In genomic region chr11:128161994-128162393, GRCh38 we compare ENCODE assay signal across 39 cellular contexts.
"Had no signal": no experiment of that assay in that cellular context is flagged by ENCODE, and none has a peak within 500 bp of the region (broad histone marks: within the 10 kb centered on the region; RNA-seq: fewer than 3 reads in every experiment).

No MANE protein-coding gene starts in this region.

- H3K27ac ChIP-seq: cardiac muscle cell, WERI-Rb-1 had no signal

- H3K27me3 Mint-ChIP-seq: activated CD4-positive, alpha-beta T cell treated with anti-CD3 and anti-CD28 coated beads for 36 hours; activated naive CD4-positive, alpha-beta T cell treated with anti-CD3 and anti-CD28 coated beads, Interleukin-2, amount 50 U/mL, for 24 hours; activated naive CD8-positive, alpha-beta T cell; activated naive CD8-positive, alpha-beta T cell treated with anti-CD3 and anti-CD28 coated beads, Interleukin-2, amount 10 ng/mL, durations not matched to agents 7 days and 5 days; activated T-cell treated with anti-CD3 and anti-CD28 coated beads, Interleukin-2, amount 50 U/mL, for 24 hours; central memory CD8-positive, alpha-beta T cell had no signal

- ATAC-seq: activated CD4-positive, alpha-beta T cell treated with anti-CD3 and anti-CD28 coated beads for 36 hours; activated CD4-positive, CD25-positive, alpha-beta regulatory T cell treated with anti-CD3 and anti-CD28 coated beads, Interleukin-2, amount 50 U/mL, for 24 hours; activated CD8-positive, alpha-beta memory T cell treated with anti-CD3 and anti-CD28 coated beads, Interleukin-2, amount 10 ng/mL, durations not matched to agents 7 days and 5 days; activated CD8-positive, alpha-beta T cell treated with anti-CD3 and anti-CD28 coated beads, Interleukin-2, amount 10 ng/mL, durations not matched to agents 7 days and 5 days; activated naive CD8-positive, alpha-beta T cell treated with anti-CD3 and anti-CD28 coated beads, Interleukin-2, amount 50 U/mL, for 24 hours; WTC11 had no signal

- H3K36me3 Mint-ChIP-seq: activated CD8-positive, alpha-beta memory T cell treated with anti-CD3 and anti-CD28 coated beads, Interleukin-2, amount 10 ng/mL, durations not matched to agents 7 days and 5 days; activated naive CD4-positive, alpha-beta T cell treated with anti-CD3 and anti-CD28 coated beads, Interleukin-2, amount 10 ng/mL, durations not matched to agents 7 days and 5 days; activated naive CD4-positive, alpha-beta T cell treated with anti-CD3 and anti-CD28 coated beads, Interleukin-2, amount 50 U/mL, for 24 hours; activated naive CD8-positive, alpha-beta T cell; activated naive CD8-positive, alpha-beta T cell treated with anti-CD3 and anti-CD28 coated beads, Interleukin-2, amount 10 ng/mL, durations not matched to agents 7 days and 5 days; brain; WTC11 had no signal

- H3K4me3 Mint-ChIP-seq: activated CD4-positive, alpha-beta memory T cell treated with anti-CD3 and anti-CD28 coated beads, Interleukin-2, amount 10 ng/mL, durations not matched to agents 7 days and 5 days; activated CD4-positive, alpha-beta T cell treated with anti-CD3 and anti-CD28 coated beads for 36 hours; activated CD4-positive, alpha-beta T cell treated with anti-CD3 and anti-CD28 coated beads, Interleukin-2, amount 10 ng/mL, durations not matched to agents 7 days and 5 days; activated CD8-positive, alpha-beta memory T cell treated with anti-CD3 and anti-CD28 coated beads, Interleukin-2, amount 10 ng/mL, durations not matched to agents 7 days and 5 days; activated CD8-positive, alpha-beta T cell treated with anti-CD3 and anti-CD28 coated beads, Interleukin-2, amount 10 ng/mL, durations not matched to agents 7 days and 5 days; activated naive CD4-positive, alpha-beta T cell treated with anti-CD3 and anti-CD28 coated beads, Interleukin-2, amount 10 ng/mL, durations not matched to agents 7 days and 5 days; activated naive CD4-positive, alpha-beta T cell treated with anti-CD3 and anti-CD28 coated beads, Interleukin-2, amount 50 U/mL, for 24 hours; activated naive CD8-positive, alpha-beta T cell; activated naive CD8-positive, alpha-beta T cell treated with anti-CD3 and anti-CD28 coated beads, Interleukin-2, amount 10 ng/mL, durations not matched to agents 7 days and 5 days; activated naive CD8-positive, alpha-beta T cell treated with anti-CD3 and anti-CD28 coated beads, Interleukin-2, amount 50 U/mL, for 24 hours; activated T-cell treated with anti-CD3 and anti-CD28 coated beads, Interleukin-2, amount 50 U/mL, for 24 hours; brain; central memory CD8-positive, alpha-beta T cell; T-helper 1 cell treated with Interleukin-12 subunit alpha and Interleukin-12 subunit beta and Interleukin-4 antibody, amounts not matched to agents 30 μg/mL and 1 μg/mL, for 36 hours; T-helper 2 cell treated with Interferon-gamma antibody and Interleukin-4, amounts not matched to agents 5 μg/mL and 100 μg/mL, for 36 hours; WTC11 had no signal

- H3K9me3 Mint-ChIP-seq: activated CD4-positive, alpha-beta memory T cell treated with anti-CD3 and anti-CD28 coated beads, Interleukin-2, amount 10 ng/mL, durations not matched to agents 7 days and 5 days; activated CD4-positive, alpha-beta T cell treated with anti-CD3 and anti-CD28 coated beads, Interleukin-2, amount 10 ng/mL, durations not matched to agents 7 days and 5 days; activated naive CD4-positive, alpha-beta T cell treated with anti-CD3 and anti-CD28 coated beads, Interleukin-2, amount 10 ng/mL, durations not matched to agents 7 days and 5 days; activated naive CD4-positive, alpha-beta T cell treated with anti-CD3 and anti-CD28 coated beads, Interleukin-2, amount 50 U/mL, for 24 hours; activated naive CD8-positive, alpha-beta T cell treated with anti-CD3 and anti-CD28 coated beads, Interleukin-2, amount 10 ng/mL, durations not matched to agents 7 days and 5 days; activated naive CD8-positive, alpha-beta T cell treated with anti-CD3 and anti-CD28 coated beads, Interleukin-2, amount 50 U/mL, for 24 hours; activated T-cell treated with anti-CD3 and anti-CD28 coated beads, Interleukin-2, amount 50 U/mL, for 24 hours; activated T-helper 2 cell treated with anti-CD3 and anti-CD28 coated beads, Interferon-gamma antibody, Interleukin-2, Interleukin-4, amounts not matched to agents 10 μg/mL and 5 μg/mL and 100 μg/mL, durations not matched to agents 14 hours and 24 hours and 36 hours; central memory CD8-positive, alpha-beta T cell; T-helper 1 cell treated with Interleukin-12 subunit alpha and Interleukin-12 subunit beta and Interleukin-4 antibody, amounts not matched to agents 30 μg/mL and 1 μg/mL, for 36 hours; T-helper 2 cell treated with Interferon-gamma antibody and Interleukin-4, amounts not matched to agents 5 μg/mL and 100 μg/mL, for 36 hours; WTC11 had no signal

- H3K36me3 ChIP-seq: ascending aorta, cardiac muscle cell, WERI-Rb-1 had no signal

- H3K27me3 ChIP-seq: ascending aorta had no signal

- H3K4me3 ChIP-seq: ascending aorta, cardiac muscle cell had no signal

- H3K9me3 ChIP-seq: ascending aorta had no signal

- H3K4me1 Mint-ChIP-seq: WTC11 had no signal

- DNase-seq: activated CD4-positive, alpha-beta memory T cell treated with anti-CD3 and anti-CD28 coated beads, Interleukin-2, amount 10 ng/mL, durations not matched to agents 7 days and 5 days; activated CD4-positive, alpha-beta T cell treated with anti-CD3 and anti-CD28 coated beads for 1 hour; activated CD4-positive, alpha-beta T cell treated with anti-CD3 and anti-CD28 coated beads for 36 hours; activated CD4-positive, alpha-beta T cell treated with anti-CD3 and anti-CD28 coated beads for 48 hours; activated CD4-positive, alpha-beta T cell treated with anti-CD3 and anti-CD28 coated beads, Interleukin-2, amount 10 ng/mL, durations not matched to agents 7 days and 5 days; activated CD4-positive, alpha-beta T cell treated with anti-CD3 and anti-CD28 coated beads, Interleukin-2, amount 50 U/mL, for 48 hours; activated CD4-positive, CD25-positive, alpha-beta regulatory T cell; activated CD8-positive, alpha-beta memory T cell treated with anti-CD3 and anti-CD28 coated beads for 24 hours; activated CD8-positive, alpha-beta memory T cell treated with anti-CD3 and anti-CD28 coated beads, Interleukin-2, amount 10 ng/mL, durations not matched to agents 7 days and 5 days; activated CD8-positive, alpha-beta memory T cell treated with anti-CD3 and anti-CD28 coated beads, Interleukin-2, amount 50 U/mL, for 48 hours; activated CD8-positive, alpha-beta T cell treated with anti-CD3 and anti-CD28 coated beads, Interleukin-2, amount 10 ng/mL, durations not matched to agents 7 days and 5 days; activated effector memory CD4-positive, alpha-beta T cell treated with Interleukin-2 at 50 U/mL for 16 hours; activated gamma-delta T cell; activated naive CD4-positive, alpha-beta T cell treated with anti-CD3 and anti-CD28 coated beads, Interleukin-2, amount 10 ng/mL, durations not matched to agents 7 days and 5 days; activated naive CD4-positive, alpha-beta T cell treated with Interleukin-2 at 50 U/mL for 16 hours; activated naive CD8-positive, alpha-beta T cell treated with anti-CD3 and anti-CD28 coated beads, Interleukin-2, amount 10 ng/mL, durations not matched to agents 7 days and 5 days; activated naive CD8-positive, alpha-beta T cell treated with anti-CD3 and anti-CD28 coated beads, Interleukin-2, amount 50 U/mL, for 24 hours; activated T-cell treated with anti-CD3 and anti-CD28 coated beads, Interleukin-2, amount 50 U/mL, for 24 hours; activated T-cell treated with anti-CD3 and anti-CD28 coated beads, Interleukin-2, amount 50 U/mL, for 48 hours; amygdala; anterior cingulate cortex; caudate nucleus; cerebellar nuclear complex; T-helper 1 cell; T-helper 2 cell; T-helper 9 cell; WERI-Rb-1 had no signal

- FAIRE-seq: bronchial epithelial cell had no signal

- H3K27ac Mint-ChIP-seq: activated CD4-positive, alpha-beta memory T cell treated with anti-CD3 and anti-CD28 coated beads, Interleukin-2, amount 10 ng/mL, durations not matched to agents 7 days and 5 days; activated CD4-positive, alpha-beta T cell treated with anti-CD3 and anti-CD28 coated beads for 36 hours; activated CD4-positive, alpha-beta T cell treated with anti-CD3 and anti-CD28 coated beads, Interleukin-2, amount 10 ng/mL, durations not matched to agents 7 days and 5 days; activated CD8-positive, alpha-beta memory T cell treated with anti-CD3 and anti-CD28 coated beads, Interleukin-2, amount 10 ng/mL, durations not matched to agents 7 days and 5 days; activated CD8-positive, alpha-beta T cell treated with anti-CD3 and anti-CD28 coated beads, Interleukin-2, amount 10 ng/mL, durations not matched to agents 7 days and 5 days; activated naive CD4-positive, alpha-beta T cell treated with anti-CD3 and anti-CD28 coated beads, Interleukin-2, amount 10 ng/mL, durations not matched to agents 7 days and 5 days; activated naive CD4-positive, alpha-beta T cell treated with anti-CD3 and anti-CD28 coated beads, Interleukin-2, amount 50 U/mL, for 24 hours; activated naive CD8-positive, alpha-beta T cell; activated naive CD8-positive, alpha-beta T cell treated with anti-CD3 and anti-CD28 coated beads, Interleukin-2, amount 10 ng/mL, durations not matched to agents 7 days and 5 days; activated naive CD8-positive, alpha-beta T cell treated with anti-CD3 and anti-CD28 coated beads, Interleukin-2, amount 50 U/mL, for 24 hours; activated T-cell treated with anti-CD3 and anti-CD28 coated beads, Interleukin-2, amount 50 U/mL, for 24 hours; activated T-helper 2 cell treated with anti-CD3 and anti-CD28 coated beads, Interferon-gamma antibody, Interleukin-2, Interleukin-4, amounts not matched to agents 10 μg/mL and 5 μg/mL and 100 μg/mL, durations not matched to agents 14 hours and 24 hours and 36 hours; T-helper 1 cell treated with Interleukin-12 subunit alpha and Interleukin-12 subunit beta and Interleukin-4 antibody, amounts not matched to agents 30 μg/mL and 1 μg/mL, for 36 hours; T-helper 2 cell treated with Interferon-gamma antibody and Interleukin-4, amounts not matched to agents 5 μg/mL and 100 μg/mL, for 36 hours; WTC11 had no signal
